In genomic region chr7:107076781-107077698, GRCh38 we compare ENCODE assay signal across 16 cellular contexts. TPM values are rescaled to one million over a fixed set of nuclear protein-coding genes. Genes with fewer than 3 reads are reported as not detected.
DNase-seq lines count a peak whose midpoint lies in the region; ATAC-seq, FAIRE-seq and TF ChIP-seq lines count a peak whose summit lies in the region.
"Had no signal": no experiment of that assay in that cellular context is flagged by ENCODE, and none has a peak within 500 bp of the region (broad histone marks: within the 10 kb centered on the region; RNA-seq: fewer than 3 reads in every experiment).

No MANE protein-coding gene starts in this region.

- no peak overlapping the region for H2AK5ac ChIP-seq in trophoblast cell (ENCODE audit: low read length)

- no peaks in the 10 kb centered on the region for H3K4me1 ChIP-seq in CD8-positive, alpha-beta memory T cell (ENCODE audit: insufficient read depth, low read length)
- H3K4me1 ChIP-seq in adrenal gland (replicated peaks in 1 of 2) (peaks cover 34 to 52% of the 10 kb centered on the region in 2 donors), trophoblast cell (ENCODE audit: control insufficient read depth in 1 of 2, insufficient read depth in 2 of 2, low read length in 2 of 2) (peaks cover 4 to 5% of the 10 kb centered on the region in 2 experiments)

- H4K12ac ChIP-seq in trophoblast cell (ENCODE audit: low read depth, low read length) = no peak overlapping the region

- no peaks in the 10 kb centered on the region for H3K9me3 Mint-ChIP-seq in CD8-positive, alpha-beta memory T cell

- no peak for DNase-seq in CD8-positive, alpha-beta memory T cell
- peak; percentile 45 for DNase-seq in HT1080 (ENCODE audit: low read depth)
- peak in 2 of 7 donors; percentile 41 to 50 for DNase-seq in adrenal gland
- DNase-seq in trophoblast cell = peak in 1 of 2 donors; percentile 41
- no peak for DNase-seq in HuH-7.5 (ENCODE audit: low spot score)
- DNase-seq in GM12892 (ENCODE audit: insufficient read length) = no peak
- DNase-seq: activated CD4-positive, alpha-beta T cell treated with anti-CD3 and anti-CD28 coated beads for 48 hours; aorta; NCI-H1436; stimulated activated CD4-positive, alpha-beta T cell treated with anti-CD3 and anti-CD28 coated beads, Interleukin-2, amount 100 ng/mL, for 48 hours; substantia nigra had no signal

- H3K4me3 Mint-ChIP-seq in CD8-positive, alpha-beta memory T cell = no peak overlapping the region

- H2BK120ac ChIP-seq in trophoblast cell (ENCODE audit: insufficient read depth, low read length, poor library complexity) = no peak overlapping the region

- no peak for TF ChIP-seq CTCF in adrenal gland (IDR thresholded peaks at IDR 0.05)

- no peaks in the 10 kb centered on the region for H3K27me3 Mint-ChIP-seq in CD8-positive, alpha-beta memory T cell

- POLR2A ChIA-PET in CD8-positive, alpha-beta memory T cell (lab: Charles Lee) = no interaction called here

- H3K9me3 ChIP-seq in CD8-positive, alpha-beta memory T cell (ENCODE audit: low read length) = no peaks in the 10 kb centered on the region
- H3K9me3 ChIP-seq in adrenal gland (replicated peaks in 1 of 3) (no peaks in the 10 kb centered on the region), trophoblast cell (ENCODE audit: insufficient read depth, low read depth, low read length) (no peaks in the 10 kb centered on the region)

- no peaks in the 10 kb centered on the region for H3K4me1 Mint-ChIP-seq in CD8-positive, alpha-beta memory T cell

- ATAC-seq in HG02970 (IDR thresholded peaks at IDR 0.05; ENCODE audit: low FRiP score, unreplicated experiment) = no peak

- H3K14ac ChIP-seq in trophoblast cell (ENCODE audit: low read length) = no peak overlapping the region

- H3K27me3 ChIP-seq in CD8-positive, alpha-beta memory T cell (ENCODE audit: insufficient read depth, low read length, poor library complexity, severe bottlenecking) = no peaks in the 10 kb centered on the region
- H3K27me3 ChIP-seq in adrenal gland (no peaks in the 10 kb centered on the region), trophoblast cell (ENCODE audit: insufficient read depth, low read length) (no peaks in the 10 kb centered on the region)

- no peak overlapping the region for H2AFZ ChIP-seq in trophoblast cell (ENCODE audit: insufficient read depth, low read length, poor library complexity)

- no peak overlapping the region for H3K4me3 ChIP-seq in CD8-positive, alpha-beta memory T cell (ENCODE audit: low read length)
- H3K4me3 ChIP-seq in adrenal gland = no peak overlapping the region
- no peak overlapping the region for H3K4me3 ChIP-seq in trophoblast cell (ENCODE audit: low read depth, low read length)

- no peak overlapping the region for H3K4me2 ChIP-seq in trophoblast cell (ENCODE audit: low read length)
- H3K4me2 ChIP-seq: KMS-11 had no signal

- H4K8ac ChIP-seq in trophoblast cell (ENCODE audit: low read depth, low read length) = no peak overlapping the region

- 37 to 61% (median 51%) methylated on average over 8 of the region's 8 CpGs for WGBS in adrenal gland, 4 donors
- no CpG with 5 or more reads among the region's 8 CpGs for WGBS in trophoblast cell (ENCODE audit: extremely low coverage, insufficient coverage, insufficient read length)

- peaks cover 2% of the 10 kb centered on the region for H3K79me1 ChIP-seq in trophoblast cell (ENCODE audit: low read length)

- no peaks in the 10 kb centered on the region for H3K79me2 ChIP-seq in trophoblast cell (ENCODE audit: control insufficient read depth, insufficient read depth, low read length, poor library complexity)

- H3K36me3 Mint-ChIP-seq in CD8-positive, alpha-beta memory T cell = no peaks in the 10 kb centered on the region

- FAIRE-seq in GM12892 (lab: Jason Lieb, UNC) = no peak
- FAIRE-seq: endometrium, H1 had no signal

- TF ChIP-seq POLR2A in adrenal gland (IDR thresholded peaks at IDR 0.05) (peak in 1 of 2 donors; percentile 35), GM12892 (IDR thresholded peaks at IDR 0.05; ENCODE audit: low read depth, low read length) (no peak)

- no peak overlapping the region for H3K27ac Mint-ChIP-seq in CD8-positive, alpha-beta memory T cell

- H3K4ac ChIP-seq in trophoblast cell (ENCODE audit: low read depth, low read length) = no peak overlapping the region

- H3K9ac ChIP-seq in trophoblast cell (ENCODE audit: low read length) = no peak overlapping the region
- H3K9ac ChIP-seq: KMS-11 had no signal

- peak overlapping the region; percentile 9 for H3K27ac ChIP-seq in CD8-positive, alpha-beta memory T cell (ENCODE audit: low read depth, low read length)
- H3K27ac ChIP-seq in adrenal gland (peak overlapping the region; percentile 14 to 90 (median 83)), trophoblast cell (ENCODE audit: low read depth, low read length) (no peak overlapping the region)
- H3K27ac ChIP-seq: HL-60, KMS-11 had no signal

- H2BK5ac ChIP-seq in trophoblast cell (ENCODE audit: low read depth, low read length, poor library complexity) = no peak overlapping the region

- H2BK12ac ChIP-seq in trophoblast cell (ENCODE audit: low read length) = no peak overlapping the region

- intact Hi-C loops in adrenal gland (cut with DNase I) = no loop called here

- H3K36me3 ChIP-seq in CD8-positive, alpha-beta memory T cell (ENCODE audit: insufficient read depth, low read length) = no peaks in the 10 kb centered on the region
- H3K36me3 ChIP-seq in adrenal gland (replicated peaks in 1 of 2) = no peaks in the 10 kb centered on the region
- H3K36me3 ChIP-seq in trophoblast cell (ENCODE audit: control insufficient read depth in 1 of 2, insufficient read depth in 2 of 2, low read length in 2 of 2) = no peaks in the 10 kb centered on the region

- no peak overlapping the region for H4K91ac ChIP-seq in trophoblast cell (ENCODE audit: low read depth, low read length)

- no peak overlapping the region for H3K18ac ChIP-seq in trophoblast cell (ENCODE audit: low read length)

- peak overlapping the region; percentile 27 for H3K23ac ChIP-seq in trophoblast cell (ENCODE audit: low read length)

- CTCF ChIA-PET in CD8-positive, alpha-beta memory T cell (lab: Charles Lee) = no interaction called here

RNA-seq across cellular contexts. Expression of gene PRKAR2B, which starts 32.5 kb away (rescaled TPM):
- 1 to 10 TPM; 1.1 to 1.2 TPM for total RNA-seq in CD8-positive, alpha-beta memory T cell
- polyA plus RNA-seq in CD8-positive, alpha-beta memory T cell = 0.93 TPM
- 11.8 and 14.7 TPM in 2 replicates for total RNA-seq in HT1080 (2014; rRNA removed; shearing (Covaris generic))
- 10.1 and 11.0 TPM in 2 replicates for polyA plus RNA-seq in HT1080 (2015; cell fraction: cytosol; rRNA removed)
- polyA plus RNA-seq in HT1080 (2015; cell fraction: nucleus; rRNA removed) = 4.2 and 5.3 TPM in 2 replicates
- total RNA-seq in adrenal gland = 100 to 1,000 TPM in 3 of 8 donors, 10 to 100 TPM in 5; 58.2 to 145 (median 82.9) TPM
- 100 to 1,000 TPM in 1 of 3 donors, 10 to 100 TPM in 2; 30.4 to 212 (median 54.5) TPM for polyA plus RNA-seq in adrenal gland
- 9.0 and 9.1 TPM in 2 replicates for polyA plus RNA-seq in trophoblast cell (2013)
- polyA plus RNA-seq in GM12892 (2012; ENCODE audit: missing spikeins) = 0.13 TPM
